Comparison of ENCODE assay signal across 1 cellular context in the genomic region with DNA sequence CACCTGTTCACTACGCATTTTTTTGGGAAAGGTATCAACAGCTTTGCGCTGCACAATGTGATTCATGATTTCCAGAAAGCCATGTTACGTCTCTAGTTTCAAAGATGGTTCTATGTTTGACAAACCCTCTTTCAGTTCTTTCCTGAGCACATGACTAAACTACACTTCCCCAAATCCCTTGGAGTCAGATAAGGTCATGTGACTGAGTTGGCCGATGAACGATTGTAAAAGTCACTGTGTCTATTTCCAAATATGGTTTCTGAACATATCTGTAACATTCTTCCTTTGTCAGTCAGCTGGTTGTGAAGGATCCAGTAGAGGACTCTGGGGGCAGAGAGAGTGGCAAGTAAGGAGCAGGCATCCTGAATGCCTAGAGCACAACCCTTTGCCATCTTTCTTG.
TF ChIP-seq lines count a peak whose summit lies in the region.

No MANE protein-coding gene starts in this region.

TF ChIP-seq in K562, 482 proteins besides CTCF, POLR2A, EP300 and RAD21:
- TF ChIP-seq, protein P1, sequence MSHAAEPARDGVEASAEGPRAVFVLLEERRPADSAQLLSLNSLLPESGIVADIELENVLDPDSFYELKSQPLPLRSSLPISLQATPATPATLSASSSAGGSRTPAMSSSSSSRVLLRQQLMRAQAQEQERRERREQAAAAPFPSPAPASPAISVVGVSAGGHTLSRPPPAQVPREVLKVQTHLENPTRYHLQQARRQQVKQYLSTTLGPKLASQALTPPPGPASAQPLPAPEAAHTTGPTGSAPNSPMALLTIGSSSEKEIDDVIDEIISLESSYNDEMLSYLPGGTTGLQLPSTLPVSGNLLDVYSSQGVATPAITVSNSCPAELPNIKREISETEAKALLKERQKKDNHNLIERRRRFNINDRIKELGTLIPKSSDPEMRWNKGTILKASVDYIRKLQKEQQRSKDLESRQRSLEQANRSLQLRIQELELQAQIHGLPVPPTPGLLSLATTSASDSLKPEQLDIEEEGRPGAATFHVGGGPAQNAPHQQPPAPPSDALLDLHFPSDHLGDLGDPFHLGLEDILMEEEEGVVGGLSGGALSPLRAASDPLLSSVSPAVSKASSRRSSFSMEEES (CRISPR knock-in tag; IDR thresholded peaks at IDR 0.05) = peak; percentile 74
- TF ChIP-seq CBFB (CRISPR knock-in tag; IDR thresholded peaks at IDR 0.05) = no peak
- TF ChIP-seq, protein P2, sequence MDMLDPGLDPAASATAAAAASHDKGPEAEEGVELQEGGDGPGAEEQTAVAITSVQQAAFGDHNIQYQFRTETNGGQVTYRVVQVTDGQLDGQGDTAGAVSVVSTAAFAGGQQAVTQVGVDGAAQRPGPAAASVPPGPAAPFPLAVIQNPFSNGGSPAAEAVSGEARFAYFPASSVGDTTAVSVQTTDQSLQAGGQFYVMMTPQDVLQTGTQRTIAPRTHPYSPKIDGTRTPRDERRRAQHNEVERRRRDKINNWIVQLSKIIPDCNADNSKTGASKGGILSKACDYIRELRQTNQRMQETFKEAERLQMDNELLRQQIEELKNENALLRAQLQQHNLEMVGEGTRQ (CRISPR knock-in tag; IDR thresholded peaks at IDR 0.05) = 0 out of 2 replicates have a peak, but pooled peaks have one; percentile 22
TF ChIP-seq in K562: peak in this region for 2.
